ENCODE assay signal across 6 cellular contexts in the genomic region with DNA sequence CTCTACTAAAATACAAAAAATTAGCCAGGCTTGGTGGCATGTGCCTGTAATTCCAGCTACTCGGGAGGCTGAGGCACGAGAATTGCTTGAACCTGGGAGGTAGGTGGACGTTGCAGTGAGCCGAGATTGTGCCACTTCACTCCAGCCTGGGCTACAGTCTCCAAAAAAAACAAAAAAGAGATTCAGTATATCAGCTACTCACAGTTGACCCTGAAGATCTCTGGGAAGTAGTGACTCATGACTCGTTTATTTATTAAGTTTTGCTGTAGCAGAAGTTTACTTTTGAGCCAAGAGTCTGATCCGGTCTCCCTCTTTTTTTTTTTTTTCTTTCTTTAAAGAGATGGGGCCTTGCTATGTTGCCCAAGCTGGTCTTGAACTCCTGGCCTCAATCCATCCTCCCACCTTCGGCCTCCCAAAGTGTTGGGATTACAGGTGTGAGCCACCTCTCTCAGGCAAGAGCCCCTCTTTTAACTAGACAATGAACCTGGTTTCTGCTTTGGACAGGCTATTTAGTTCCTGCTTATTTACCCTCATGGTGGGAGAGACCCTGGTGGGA. TPM values are rescaled to one million over a fixed set of nuclear protein-coding genes. Genes with fewer than 3 reads are reported as not detected.
DNase-seq lines count a peak whose midpoint lies in the region; ATAC-seq and TF ChIP-seq lines count a peak whose summit lies in the region.

No MANE protein-coding gene starts in this region.

- H3K27me3 Mint-ChIP-seq in activated naive CD4-positive, alpha-beta T cell treated with anti-CD3 and anti-CD28 coated beads for 36 hours (ENCODE audit: low read depth), result no peaks in the 10 kb centered on the region

- no peaks in the 10 kb centered on the region for H3K9me3 Mint-ChIP-seq in activated naive CD4-positive, alpha-beta T cell treated with anti-CD3 and anti-CD28 coated beads for 36 hours

- no peak for TF ChIP-seq POLR2A in gastroesophageal sphincter (IDR thresholded peaks at IDR 0.05)

- peaks cover 0 to 94% (median 49%) of the 10 kb centered on the region in 3 donors for H3K4me1 ChIP-seq in gastroesophageal sphincter
- H3K4me1 ChIP-seq in urinary bladder (ENCODE audit: insufficient read depth), result peaks cover 5% of the 10 kb centered on the region

- no peaks in the 10 kb centered on the region for H3K9me3 ChIP-seq in gastroesophageal sphincter

- WGBS in gastroesophageal sphincter (ENCODE audit: low coverage in 1 of 2), 2 donors, result 16 to 44% methylated on average over 6 to 7 of the region's 7 CpGs
- 29% methylated on average over 7 of the region's 7 CpGs for WGBS in urinary bladder

- H3K27ac ChIP-seq in gastroesophageal sphincter (peak overlapping the region in 3 of 4 donors; percentile 75 to 80 (median 78)), urinary bladder (ENCODE audit: low read depth) (peak overlapping the region; percentile 66)

- H3K36me3 Mint-ChIP-seq in activated naive CD4-positive, alpha-beta T cell treated with anti-CD3 and anti-CD28 coated beads for 36 hours (ENCODE audit: low read depth), result peaks cover 18% of the 10 kb centered on the region

- H3K4me3 ChIP-seq in gastroesophageal sphincter (peak overlapping the region in 1 of 2 donors; percentile 16), urinary bladder (ENCODE audit: low read depth, low read length) (no peak overlapping the region)

- TF ChIP-seq EP300 in gastroesophageal sphincter (IDR thresholded peaks at IDR 0.05), result no peak

- H3K36me3 ChIP-seq in gastroesophageal sphincter, result peaks cover 0 to 2% of the 10 kb centered on the region in 2 donors
- no peaks in the 10 kb centered on the region for H3K36me3 ChIP-seq in urinary bladder (ENCODE audit: insufficient read depth)

- H3K27ac Mint-ChIP-seq in activated naive CD4-positive, alpha-beta T cell treated with anti-CD3 and anti-CD28 coated beads for 36 hours, result peak overlapping the region; percentile 90

- H3K4me3 Mint-ChIP-seq in activated naive CD4-positive, alpha-beta T cell treated with anti-CD3 and anti-CD28 coated beads for 36 hours, result peak overlapping the region; percentile 55

- peaks cover 81% of the 10 kb centered on the region for H3K4me1 Mint-ChIP-seq in activated naive CD4-positive, alpha-beta T cell treated with anti-CD3 and anti-CD28 coated beads for 36 hours (ENCODE audit: low read depth)

- CTCF ChIA-PET in activated naive CD4-positive, alpha-beta T cell treated with anti-CD3 and anti-CD28 coated beads for 36 hours (lab: Charles Lee), result interaction anchor here (0.6 to 6.3 kb wide), 7 partner anchors 8 to 136 kb away, joined by 3 to 77 read pairs (median 3); partner anchors contain the start of genes KCTD13 and PAGR1

- intact Hi-C loops in activated naive CD4-positive, alpha-beta T cell treated with anti-CD3 and anti-CD28 coated beads for 36 hours (cut with micrococcal nuclease), result loop anchor here (5.0 kb wide), 2 partner anchors 148 to 548 kb away; partner anchors contain the start of genes MYL11, TAOK2 and TBC1D10B

- no peak for DNase-seq in activated naive CD4-positive, alpha-beta T cell treated with anti-CD3 and anti-CD28 coated beads for 36 hours
- DNase-seq in activated naive CD4-positive, alpha-beta T cell treated with anti-CD3 and anti-CD28 coated beads, Interleukin-2, amount 50 U/mL, for 16 hours, result no peak
- no peak for DNase-seq in stimulated activated CD8-positive, alpha-beta memory T cell treated with anti-CD3 and anti-CD28 coated beads, Interleukin-4, amount 100 ng/mL, for 48 hours
- no peak for DNase-seq in omental fat pad (ENCODE audit: low spot score)

- no peaks in the 10 kb centered on the region for H3K27me3 ChIP-seq in gastroesophageal sphincter

- peak; percentile 43 for ATAC-seq in gastroesophageal sphincter
- ATAC-seq in omental fat pad (ENCODE audit: low FRiP score), result no peak

- TF ChIP-seq CTCF in gastroesophageal sphincter (IDR thresholded peaks at IDR 0.05), result no peak
- TF ChIP-seq CTCF in omental fat pad (IDR thresholded peaks at IDR 0.05), result no peak

RNA-seq across cellular contexts. Expression of gene MVP, which starts 4.4 kb away (rescaled TPM):
- total RNA-seq in activated naive CD4-positive, alpha-beta T cell treated with anti-CD3 and anti-CD28 coated beads for 36 hours, result 10 to 100 TPM; 84.1 to 86.9 TPM
- total RNA-seq in gastroesophageal sphincter (100 to 1,000 TPM in 3 of 4 donors, 10 to 100 TPM in 1; 82.2 to 162 (median 129) TPM), urinary bladder (42.7 TPM), omental fat pad (100 to 1,000 TPM; 101 to 151 (median 129) TPM)
- 143 TPM for polyA plus RNA-seq in urinary bladder

RNA-seq across cellular contexts. Expression of gene PAGR1, which starts 8.7 kb away (rescaled TPM):
- total RNA-seq in activated naive CD4-positive, alpha-beta T cell treated with anti-CD3 and anti-CD28 coated beads for 36 hours, result 10 to 100 TPM; 16.9 to 19.3 TPM
- 10 to 100 TPM; 19.3 to 29.6 (median 20.2) TPM for total RNA-seq in gastroesophageal sphincter
- 14.1 TPM for total RNA-seq in urinary bladder
- 27.1 TPM for polyA plus RNA-seq in urinary bladder
- 10 to 100 TPM; 15.6 to 32.9 (median 20.6) TPM for total RNA-seq in omental fat pad

RNA-seq across cellular contexts. Expression of gene PRRT2, which starts 12.7 kb away (rescaled TPM):
- total RNA-seq in activated naive CD4-positive, alpha-beta T cell treated with anti-CD3 and anti-CD28 coated beads for 36 hours, result under 1 TPM; 0.83 to 0.94 TPM
- total RNA-seq in gastroesophageal sphincter (10 to 100 TPM in 1 of 4 donors, 1 to 10 TPM in 3; 4.2 to 13.5 (median 6.0) TPM), urinary bladder (7.9 TPM), omental fat pad (1 to 10 TPM in 2 of 4 donors, under 1 TPM in 2; 0.28 to 9.8 (median 1.0) TPM)
- 8.2 TPM for polyA plus RNA-seq in urinary bladder

RNA-seq across cellular contexts. Expression of gene MAZ, which starts 18.3 kb away (rescaled TPM):
- total RNA-seq in activated naive CD4-positive, alpha-beta T cell treated with anti-CD3 and anti-CD28 coated beads for 36 hours, result 100 to 1,000 TPM; 290 to 330 TPM
- total RNA-seq in gastroesophageal sphincter (100 to 1,000 TPM in 3 of 4 donors, 10 to 100 TPM in 1; 86.3 to 212 (median 116) TPM), urinary bladder (136 TPM), omental fat pad (10 to 100 TPM; 38.0 to 76.9 (median 57.7) TPM)
- 171 TPM for polyA plus RNA-seq in urinary bladder

RNA-seq across cellular contexts. Expression of gene KIF22, which starts 34.1 kb away (rescaled TPM):
- total RNA-seq in activated naive CD4-positive, alpha-beta T cell treated with anti-CD3 and anti-CD28 coated beads for 36 hours, result 100 to 1,000 TPM; 201 to 209 TPM
- 10 to 100 TPM in 3 of 4 donors, 1 to 10 TPM in 1; 9.4 to 17.3 (median 12.8) TPM for total RNA-seq in gastroesophageal sphincter
- total RNA-seq in urinary bladder, result 37.0 TPM
- 27.0 TPM for polyA plus RNA-seq in urinary bladder
- 10 to 100 TPM in 3 of 4 donors, 1 to 10 TPM in 1; 9.2 to 25.2 (median 13.1) TPM for total RNA-seq in omental fat pad
